15 cellular contexts compared by ENCODE assay signal in the genomic region with DNA sequence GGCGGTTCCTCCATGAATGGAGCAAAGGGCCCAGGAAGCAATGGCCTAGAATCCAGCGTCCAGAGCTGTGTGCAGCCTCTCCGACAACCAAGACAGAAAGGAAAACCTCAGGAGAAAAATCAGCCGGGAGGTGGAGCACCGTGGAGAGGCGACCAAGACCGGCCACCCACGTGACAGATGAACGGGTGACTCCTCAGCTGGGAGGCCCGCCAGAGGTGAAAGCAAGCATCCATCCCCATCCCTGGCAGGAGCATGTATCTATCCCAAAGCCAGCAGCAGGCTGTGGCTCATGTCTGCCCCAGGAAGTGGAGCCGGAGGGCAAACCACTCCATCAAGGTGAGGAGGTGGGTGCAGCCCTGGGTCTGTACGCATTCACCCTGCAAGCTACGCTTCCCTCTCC. TPM values are rescaled to one million over a fixed set of nuclear protein-coding genes. Genes with fewer than 3 reads are reported as not detected.
"Had no signal": no experiment of that assay in that cellular context is flagged by ENCODE, and none has a peak within 500 bp of the region (broad histone marks: within the 10 kb centered on the region; RNA-seq: fewer than 3 reads in every experiment).

No MANE protein-coding gene starts in this region.

- H3K9me3 ChIP-seq: mucosa of descending colon, prostate gland, thoracic aorta had no signal

- H3K27ac ChIP-seq: prostate gland, thoracic aorta had no signal

- H3K4me1 ChIP-seq: prostate gland had no signal

- H3K36me3 ChIP-seq: prostate gland, thoracic aorta had no signal

- H3K4me3 ChIP-seq: mucosa of descending colon, prostate gland, thoracic aorta had no signal

- ATAC-seq: activated CD8-positive, alpha-beta T cell treated with anti-CD3 and anti-CD28 coated beads, Interleukin-2, amount 10 ng/mL, durations not matched to agents 7 days and 5 days; effector memory CD8-positive, alpha-beta T cell; left colon; mucosa of descending colon; naive thymus-derived CD8-positive, alpha-beta T cell; stimulated activated naive CD8-positive, alpha-beta T cell treated with anti-CD3 and anti-CD28 coated beads, Interleukin-15, amount 100 ng/mL, for 72 hours; T-cell had no signal

- DNase-seq: activated CD4-positive, alpha-beta T cell treated with anti-CD3 and anti-CD28 coated beads for 4 hours; activated CD8-positive, alpha-beta T cell treated with anti-CD3 and anti-CD28 coated beads, Interleukin-2, amount 10 ng/mL, durations not matched to agents 7 days and 5 days; activated naive CD4-positive, alpha-beta T cell treated with anti-CD3 and anti-CD28 coated beads, Interleukin-2, amount 10 ng/mL, durations not matched to agents 7 days and 5 days; effector memory CD8-positive, alpha-beta T cell; erythroblast; head of caudate nucleus; left colon; mammary epithelial cell; mucosa of descending colon; naive thymus-derived CD8-positive, alpha-beta T cell; stimulated activated CD4-positive, alpha-beta T cell treated with anti-CD3 and anti-CD28 coated beads, Interleukin-4, amount 100 ng/mL, for 1 hour; stimulated activated naive CD8-positive, alpha-beta T cell treated with anti-CD3 and anti-CD28 coated beads, Interleukin-15, amount 100 ng/mL, for 72 hours; T-cell had no signal

RNA-seq across cellular contexts. Expression of a gene that starts 52.1 kb away (rescaled TPM):
- total RNA-seq: activated CD8-positive, alpha-beta T cell treated with anti-CD3 and anti-CD28 coated beads, Interleukin-2, amount 10 ng/mL, durations not matched to agents 7 days and 5 days; naive thymus-derived CD8-positive, alpha-beta T cell; T-cell had no signal
- polyA plus RNA-seq: naive thymus-derived CD8-positive, alpha-beta T cell had no signal
